25 cellular contexts compared by ENCODE assay signal in the genomic region with DNA sequence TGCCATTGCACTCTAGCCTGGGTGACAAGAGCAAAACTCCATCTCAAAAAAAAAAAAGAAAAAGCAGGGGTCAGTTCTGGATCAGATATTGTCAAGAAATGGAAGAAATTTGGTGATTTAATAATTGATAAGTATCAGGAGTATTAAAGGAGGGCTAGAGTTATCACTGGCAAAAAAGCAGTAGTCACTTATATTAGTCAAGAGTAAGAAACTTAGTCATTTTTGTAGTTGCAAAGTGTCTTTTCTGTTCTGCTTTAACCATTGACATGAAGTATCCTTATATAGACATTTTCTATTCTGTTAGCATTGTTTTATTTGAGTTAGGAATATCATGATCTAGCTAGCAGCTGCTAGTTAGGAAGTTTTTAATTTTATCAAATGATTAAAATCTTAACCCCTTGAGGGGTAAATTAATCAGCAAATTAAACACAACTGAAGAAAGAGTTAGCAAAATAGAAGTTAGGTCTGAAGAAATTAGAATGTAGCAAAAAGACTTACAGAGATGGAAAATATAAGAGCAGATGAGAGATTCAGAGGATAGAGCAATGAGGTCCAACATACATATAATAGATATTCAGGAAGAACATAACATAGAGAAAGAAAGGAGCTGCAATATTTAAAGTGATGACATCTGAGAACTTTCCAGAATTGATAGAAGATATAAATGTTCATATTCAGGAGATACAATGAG. TPM values are rescaled to one million over a fixed set of nuclear protein-coding genes. Genes with fewer than 3 reads are reported as not detected.
DNase-seq lines count a peak whose midpoint lies in the region; ATAC-seq, FAIRE-seq and TF ChIP-seq lines count a peak whose summit lies in the region.
"Had no signal": no experiment of that assay in that cellular context is flagged by ENCODE, and none has a peak within 500 bp of the region (broad histone marks: within the 10 kb centered on the region; RNA-seq: fewer than 3 reads in every experiment).

No MANE protein-coding gene starts in this region.

- H3K27ac Mint-ChIP-seq in activated CD4-positive, alpha-beta T cell treated with anti-CD3 and anti-CD28 coated beads, Interleukin-2, amount 10 ng/mL, durations not matched to agents 24 days and 14 days = no peak overlapping the region
- H3K27ac Mint-ChIP-seq: CD4-positive, CD25-positive, alpha-beta regulatory T cell had no signal

- BruUV-seq in GM12878 (replicated peaks; lab: Mats Ljungman, UMichigan) (no TSS peak), HepG2 (replicated peaks; lab: Mats Ljungman, UMichigan) (no TSS peak)

- H3K27me3 ChIP-seq in SK-N-SH (ENCODE audit: insufficient read depth) (no peaks in the 10 kb centered on the region), GM12878 (replicated peaks in 1 of 2; ENCODE audit: control insufficient read depth in 2 of 2, insufficient read depth in 2 of 2, low read length in 1 of 2) (no peaks in the 10 kb centered on the region), HepG2 (ENCODE audit: control insufficient read depth in 1 of 2, insufficient read depth in 2 of 2, low read length in 2 of 2) (no peaks in the 10 kb centered on the region)
- H3K27me3 ChIP-seq: Peyer's patch had no signal

- TF ChIP-seq EP300 in SK-N-SH (IDR thresholded peaks at IDR 0.05; ENCODE audit: borderline replicate concordance in 1 of 2, low read depth in 1 of 2, low read length in 1 of 2) (no peak), GM12878 (IDR thresholded peaks at IDR 0.05; ENCODE audit: borderline replicate concordance in 1 of 2, control insufficient read depth in 1 of 2, low read depth in 2 of 2, low read length in 2 of 2) (no peak), HepG2 (IDR thresholded peaks at IDR 0.05; ENCODE audit: low read depth in 2 of 2, low read length in 2 of 2) (no peak), HepG2 (CRISPR knock-in tag; IDR thresholded peaks at IDR 0.05; ENCODE audit: borderline replicate concordance) (no peak)

- no peak overlapping the region for H3K4me3 Mint-ChIP-seq in activated CD4-positive, alpha-beta T cell treated with anti-CD3 and anti-CD28 coated beads, Interleukin-2, amount 10 ng/mL, durations not matched to agents 24 days and 14 days
- H3K4me3 Mint-ChIP-seq: CD4-positive, CD25-positive, alpha-beta regulatory T cell; IgD-negative memory B cell had no signal

- RAD21 ChIA-PET in GM12878 (lab: Charles Lee; ENCODE audit: unreplicated experiment) = no interaction called here

- H3K27me3 Mint-ChIP-seq in activated CD4-positive, alpha-beta T cell treated with anti-CD3 and anti-CD28 coated beads, Interleukin-2, amount 10 ng/mL, durations not matched to agents 24 days and 14 days = peaks cover 11% of the 10 kb centered on the region

- no peak for TF ChIP-seq CTCF in SK-N-SH (IDR thresholded peaks at IDR 0.05)
- TF ChIP-seq CTCF in GM12878 (IDR thresholded peaks at IDR 0.05 in 2 of 3, conservative IDR thresholded peaks at IDR 0.05 in 1 of 3; ENCODE audit: control insufficient read depth in 2 of 3, extremely low read depth in 1 of 3, insufficient read depth in 1 of 3, low read depth in 3 of 3, low read length in 3 of 3) = no peak
- no peak for TF ChIP-seq CTCF in HepG2 (CRISPR knock-in tag; IDR thresholded peaks at IDR 0.05)

- peaks cover 3% of the 10 kb centered on the region for H3K36me3 Mint-ChIP-seq in activated CD4-positive, alpha-beta T cell treated with anti-CD3 and anti-CD28 coated beads, Interleukin-2, amount 10 ng/mL, durations not matched to agents 24 days and 14 days (ENCODE audit: low read depth)
- H3K36me3 Mint-ChIP-seq: CD4-positive, CD25-positive, alpha-beta regulatory T cell had no signal

- FAIRE-seq in GM12878 (lab: Jason Lieb, UNC) (no peak), HepG2 (lab: Jason Lieb, UNC) (no peak)
- FAIRE-seq: GM12891 had no signal

- H3K9me3 Mint-ChIP-seq in activated CD4-positive, alpha-beta T cell treated with anti-CD3 and anti-CD28 coated beads, Interleukin-2, amount 10 ng/mL, durations not matched to agents 24 days and 14 days = peaks cover 16% of the 10 kb centered on the region

- H3K27ac ChIP-seq in SK-N-SH (ENCODE audit: low read depth in 2 of 2, low read length in 1 of 2) (no peak overlapping the region), GM12878 (ENCODE audit: control insufficient read depth, insufficient read depth) (no peak overlapping the region), HepG2 (ENCODE audit: extremely low read length, insufficient read depth, low read length) (no peak overlapping the region)
- H3K27ac ChIP-seq: GM23248, Peyer's patch had no signal

- no peaks in the 10 kb centered on the region for H3K4me1 ChIP-seq in SK-N-SH (ENCODE audit: control insufficient read depth in 1 of 2, insufficient read depth in 2 of 2, low read depth in 1 of 2, low read length in 1 of 2)
- no peaks in the 10 kb centered on the region for H3K4me1 ChIP-seq in GM12878 (ENCODE audit: control insufficient read depth, insufficient read depth, low read length)
- H3K4me1 ChIP-seq in HepG2 (ENCODE audit: insufficient read depth, low read length) = no peaks in the 10 kb centered on the region
- H3K4me1 ChIP-seq: Peyer's patch had no signal

- no peak for TF ChIP-seq POLR2A in GM12878 (IDR thresholded peaks at IDR 0.05; ENCODE audit: low read depth, low read length)
- no peak for TF ChIP-seq POLR2A in HepG2 (IDR thresholded peaks at IDR 0.05; ENCODE audit: insufficient read depth in 1 of 2, low read depth in 2 of 2, low read length in 2 of 2)

- no peak for ATAC-seq in SK-N-SH treated with all-trans-retinoic acid at 6 μM for 48 hours
- peak; percentile 62 for ATAC-seq in HG02973 (IDR thresholded peaks at IDR 0.05; ENCODE audit: unreplicated experiment)
- no peak for ATAC-seq in GM12878
- no peak for ATAC-seq in HepG2

- H3K4me1 Mint-ChIP-seq in activated CD4-positive, alpha-beta T cell treated with anti-CD3 and anti-CD28 coated beads, Interleukin-2, amount 10 ng/mL, durations not matched to agents 24 days and 14 days = peaks cover 3% of the 10 kb centered on the region

- H3K9me3 ChIP-seq in SK-N-SH (no peaks in the 10 kb centered on the region; the same call in none of the 2 replicates), GM12878 (replicated peaks; ENCODE audit: control insufficient read depth, insufficient read depth, low read length) (peaks cover 2% of the 10 kb centered on the region; the same call in 2 of the 3 replicates), HepG2 (ENCODE audit: low read length) (peaks cover 13% of the 10 kb centered on the region)
- H3K9me3 ChIP-seq: Peyer's patch had no signal

- intact Hi-C loops in GM12878 (cut with micrococcal nuclease; ENCODE audit: unreplicated experiment) = no loop called here
- intact Hi-C loops in activated CD4-positive, alpha-beta T cell treated with anti-CD3 and anti-CD28 coated beads, Interleukin-2, amount 10 ng/mL, durations not matched to agents 24 days and 14 days (cut with micrococcal nuclease) = no loop called here
- intact Hi-C loops in HepG2 (cut with micrococcal nuclease; ENCODE audit: unreplicated experiment) = no loop called here

- H3K4me2 ChIP-seq in SK-N-SH (no peak overlapping the region), GM12878 (ENCODE audit: control insufficient read depth, insufficient read depth) (no peak overlapping the region), HepG2 (ENCODE audit: low read depth, low read length) (no peak overlapping the region)

- POLR2A ChIA-PET in SK-N-SH (lab: Yijun Ruan, JAX) (no interaction called here), GM12878 (lab: Charles Lee) (no interaction called here), HepG2 (lab: Yijun Ruan, JAX) (no interaction called here)

- H3K79me2 ChIP-seq in SK-N-SH (ENCODE audit: insufficient read depth) (no peaks in the 10 kb centered on the region), GM12878 (ENCODE audit: control insufficient read depth, insufficient read depth, low read length) (no peaks in the 10 kb centered on the region), HepG2 (ENCODE audit: insufficient read depth, low read length) (no peaks in the 10 kb centered on the region)

- SMC1A ChIA-PET in GM12878 (lab: Charles Lee; ENCODE audit: uncharacterized antibody, unreplicated experiment) = interaction anchor here (1.1 kb wide), 1 partner anchor 79 kb away, joined by 3 read pairs; no protein-coding TSS in a partner anchor

- H3K36me3 ChIP-seq in SK-N-SH (replicated peaks in 1 of 2; ENCODE audit: control insufficient read depth in 1 of 2, insufficient read depth in 2 of 2, low read length in 1 of 2) (no peaks in the 10 kb centered on the region), GM12878 (ENCODE audit: control insufficient read depth in 2 of 2, insufficient read depth in 2 of 2, low read length in 1 of 2) (no peaks in the 10 kb centered on the region), HepG2 (replicated peaks in 1 of 2; ENCODE audit: control insufficient read depth in 1 of 2, insufficient read depth in 2 of 2, low read length in 2 of 2) (no peaks in the 10 kb centered on the region)
- H3K36me3 ChIP-seq: Peyer's patch had no signal

- in situ Hi-C loops in GM12878 (cut with MboI) = no loop called here
- in situ Hi-C loops in HepG2 (cut with HindIII; ENCODE audit: extremely low pct_ligation_motif_present, low pct_unique_long_range_greater_than_20kb) = no loop called here

- no peak overlapping the region for H3K4me3 ChIP-seq in SK-N-SH (ENCODE audit: low read depth in 2 of 2, low read length in 1 of 2)
- H3K4me3 ChIP-seq in GM12878 = no peak overlapping the region
- no peak overlapping the region for H3K4me3 ChIP-seq in HepG2 (replicated peaks in 1 of 3; ENCODE audit: insufficient read depth in 1 of 3, low read depth in 2 of 3, low read length in 3 of 3)
- H3K4me3 ChIP-seq: GM23248, Peyer's patch had no signal

- DNase-seq in SK-N-SH = no peak
- DNase-seq in GM12878 (ENCODE audit: low read depth, low spot score) = no peak
- no peak for DNase-seq in DMS114 treated with DMSO at 0.1 percent for 48 hours (lab: John Stamatoyannopoulos, UW; ENCODE audit: unreplicated experiment)
- no peak for DNase-seq in activated CD4-positive, alpha-beta T cell treated with anti-CD3 and anti-CD28 coated beads, Interleukin-2, amount 10 ng/mL, durations not matched to agents 24 days and 14 days
- DNase-seq in mucosa of gallbladder (ENCODE audit: low spot score) = no peak
- DNase-seq in HepG2 (ENCODE audit: low spot score) = no peak
- DNase-seq: 8988T; ACHN; CD4-positive, CD25-positive, alpha-beta regulatory T cell; GDM1; GM23248; H7; NCI-H1092; NCI-H1417 treated with DMSO at 0.1 percent for 48 hours; NCI-H1694 treated with DMSO at 0.1 percent for 48 hours; NCI-H2081; NCI-H2227 treated with DMSO at 0.1 percent for 48 hours; NCI-H526 treated with DMSO at 0.1 percent for 48 hours; Peyer's patch; SHP77 treated with DMSO at 0.1 percent for 48 hours; SW 1271 had no signal

- H3K9ac ChIP-seq in SK-N-SH (no peak overlapping the region), GM12878 (ENCODE audit: control insufficient read depth, insufficient read depth, low read length) (no peak overlapping the region), HepG2 (ENCODE audit: insufficient read depth, low read depth, low read length) (no peak overlapping the region)
- H3K9ac ChIP-seq: GM23248 had no signal

- TF ChIP-seq RAD21 in SK-N-SH (IDR thresholded peaks at IDR 0.05; ENCODE audit: low read length) = no peak
- TF ChIP-seq RAD21 in GM12878 (IDR thresholded peaks at IDR 0.05; ENCODE audit: insufficient read depth, low read depth, low read length) = no peak
- TF ChIP-seq RAD21 in HepG2 (CRISPR knock-in tag; IDR thresholded peaks at IDR 0.05) = no peak

- H3F3A ChIP-seq in SK-N-SH (replicated peaks; ENCODE audit: insufficient read depth) = peaks cover 4% of the 10 kb centered on the region

- H3K9me2 ChIP-seq in SK-N-SH = no peaks in the 10 kb centered on the region

- no peak overlapping the region for H2AFZ ChIP-seq in SK-N-SH (ENCODE audit: low read depth)
- no peak overlapping the region for H2AFZ ChIP-seq in GM12878 (ENCODE audit: control insufficient read depth, low read depth, low read length)
- H2AFZ ChIP-seq in HepG2 (ENCODE audit: low read length) = no peak overlapping the region
- H2AFZ ChIP-seq: GM23248 had no signal

- no peaks in the 10 kb centered on the region for H4K20me1 ChIP-seq in SK-N-SH (ENCODE audit: insufficient read depth)
- no peaks in the 10 kb centered on the region for H4K20me1 ChIP-seq in GM12878 (ENCODE audit: control insufficient read depth, insufficient read depth)
- no peaks in the 10 kb centered on the region for H4K20me1 ChIP-seq in HepG2 (ENCODE audit: insufficient read depth, low read length)

- CTCF ChIA-PET in SK-N-SH (lab: Yijun Ruan, JAX) = no interaction called here
- CTCF ChIA-PET in GM12878 (lab: Yijun Ruan, JAX) = interaction anchor here (1.0 to 2.1 kb wide), 2 partner anchors 48 to 185 kb away, joined by 3 to 10 read pairs; no protein-coding TSS in a partner anchor
- CTCF ChIA-PET in HepG2 (lab: Yijun Ruan, JAX; ENCODE audit: low intra/inter-chr PET ratio, low total read pairs) = no interaction called here

RNA-seq across cellular contexts. Expression of a gene that starts 7.3 kb away (rescaled TPM):
- 10.8 and 12.7 TPM in 2 replicates for polyA plus RNA-seq in SK-N-SH (2012; rRNA removed)
- polyA plus RNA-seq in SK-N-SH (2012; cell fraction: cytosol; rRNA removed) = 13.4 and 14.1 TPM in 2 replicates
- 4.9 and 9.8 TPM in 2 replicates for polyA plus RNA-seq in SK-N-SH (2012; cell fraction: nucleus; rRNA removed)
- 43.8 and 44.1 TPM in 2 replicates for total RNA-seq in GM12878 (2013; cell fraction: nucleolus; rRNA removed)
- total RNA-seq in GM12878 (2014; rRNA removed) = 22.0 and 26.2 TPM in 2 replicates
- 22.7 and 25.2 TPM in 2 replicates for total RNA-seq in GM12878 (2014; rRNA removed; fragmentation: Illumina TruSeq; extraction: Trizol)
- 45.0 and 46.2 TPM in 2 replicates for total RNA-seq in GM12878 (2021)
- 11.0 TPM for polyA plus RNA-seq in GM12878 (2011; ENCODE audit: low read depth)
- 34.8 and 37.0 TPM in 2 replicates for polyA plus RNA-seq in GM12878 (2011; rRNA removed)
- 22.1 and 22.8 TPM in 2 replicates for polyA plus RNA-seq in GM12878 (2011; cell fraction: cytosol; rRNA removed)
- 19.7 and 20.8 TPM in 2 replicates for polyA plus RNA-seq in GM12878 (2011; cell fraction: nucleus; rRNA removed)
- 15.4 and 15.7 TPM in 2 replicates for polyA plus RNA-seq in GM12878 (2012)
- polyA plus RNA-seq in GM12878 (2014; fragmentation: Illumina TruSeq; extraction: Trizol) = 34.8 and 40.7 TPM in 2 replicates
- 10 to 100 TPM; 11.8 to 12.3 TPM for polyA plus RNA-seq in GM12878 (2014; fragmentation: Nextera tagmentation; extraction: Ambion mirVana)
- polyA plus RNA-seq in GM12878 (2014; rRNA removed) = 19.5 and 23.7 TPM in 2 replicates
- polyA plus RNA-seq in GM12878 (2016; fragmentation: Nextera tagmentation; extraction: Ambion mirVana) = 10 to 100 TPM; 29.7 to 30.5 TPM
- polyA minus RNA-seq in GM12878 (2011; rRNA and poly(A)+ RNA removed) = 52.4 and 62.0 TPM in 2 replicates
- 22.6 and 30.9 TPM in 2 replicates for polyA minus RNA-seq in GM12878 (2011; cell fraction: cytosol; rRNA and poly(A)+ RNA removed)
- polyA minus RNA-seq in GM12878 (2011; cell fraction: nucleus; rRNA and poly(A)+ RNA removed) = 18.3 and 26.8 TPM in 2 replicates
- 83.2 and 85.1 TPM in 2 replicates for total RNA-seq in activated CD4-positive, alpha-beta T cell treated with anti-CD3 and anti-CD28 coated beads, Interleukin-2, amount 10 ng/mL, durations not matched to agents 24 days and 14 days
- 57.6 TPM for total RNA-seq in mucosa of gallbladder
- total RNA-seq in HepG2 (2016; rRNA removed; fragmentation: Illumina TruSeq; extraction: Trizol) = 18.3 and 34.1 TPM in 2 replicates
- 4.9 and 5.1 TPM in 2 replicates for total RNA-seq in HepG2 (2016; cell fraction: cytosol; rRNA removed; fragmentation: Illumina TruSeq; extraction: Trizol; ENCODE audit: low read depth)
- 17.2 and 31.8 TPM in 2 replicates for total RNA-seq in HepG2 (2016; cell fraction: insoluble cytoplasmic fraction; rRNA removed; fragmentation: Illumina TruSeq; extraction: Trizol)
- 24.4 and 29.6 TPM in 2 replicates for total RNA-seq in HepG2 (2016; cell fraction: membrane; rRNA removed; fragmentation: Illumina TruSeq; extraction: Trizol)
- total RNA-seq in HepG2 (2016; cell fraction: nucleus; rRNA removed; fragmentation: Illumina TruSeq; extraction: Trizol) = 22.7 and 23.4 TPM in 2 replicates
- 15.4 and 17.9 TPM in 2 replicates for polyA plus RNA-seq in HepG2 (2011; rRNA removed)
- polyA plus RNA-seq in HepG2 (2011; cell fraction: cytosol; rRNA removed) = 12.4 and 14.6 TPM in 2 replicates
- 6.3 and 7.6 TPM in 2 replicates for polyA plus RNA-seq in HepG2 (2011; cell fraction: nucleus; rRNA removed)
- 15.0 and 16.0 TPM in 2 replicates for polyA plus RNA-seq in HepG2 (2012)
- polyA plus RNA-seq in HepG2 (2016; cell fraction: cytosol; fragmentation: Illumina TruSeq; extraction: Trizol; ENCODE audit: low read depth) = 4.1 and 4.6 TPM in 2 replicates
- polyA plus RNA-seq in HepG2 (2016; cell fraction: insoluble cytoplasmic fraction; fragmentation: Illumina TruSeq; extraction: Trizol; ENCODE audit: low read depth) = 30.5 and 32.8 TPM in 2 replicates
- polyA plus RNA-seq in HepG2 (2016; cell fraction: membrane; fragmentation: Illumina TruSeq; extraction: Trizol; ENCODE audit: low read depth) = 14.5 and 19.3 TPM in 2 replicates
- polyA plus RNA-seq in HepG2 (2016; cell fraction: nucleus; fragmentation: Illumina TruSeq; extraction: Trizol; ENCODE audit: insufficient read depth, low read depth) = 17.8 and 18.7 TPM in 2 replicates
- 30.5 and 36.4 TPM in 2 replicates for polyA minus RNA-seq in HepG2 (2011; rRNA and poly(A)+ RNA removed; ENCODE audit: low replicate concordance)
- polyA minus RNA-seq in HepG2 (2011; cell fraction: cytosol; rRNA and poly(A)+ RNA removed) = 29.7 and 30.0 TPM in 2 replicates
- polyA minus RNA-seq in HepG2 (2011; cell fraction: nucleus; rRNA and poly(A)+ RNA removed) = 26.0 and 32.1 TPM in 2 replicates
